In the genomic region with DNA sequence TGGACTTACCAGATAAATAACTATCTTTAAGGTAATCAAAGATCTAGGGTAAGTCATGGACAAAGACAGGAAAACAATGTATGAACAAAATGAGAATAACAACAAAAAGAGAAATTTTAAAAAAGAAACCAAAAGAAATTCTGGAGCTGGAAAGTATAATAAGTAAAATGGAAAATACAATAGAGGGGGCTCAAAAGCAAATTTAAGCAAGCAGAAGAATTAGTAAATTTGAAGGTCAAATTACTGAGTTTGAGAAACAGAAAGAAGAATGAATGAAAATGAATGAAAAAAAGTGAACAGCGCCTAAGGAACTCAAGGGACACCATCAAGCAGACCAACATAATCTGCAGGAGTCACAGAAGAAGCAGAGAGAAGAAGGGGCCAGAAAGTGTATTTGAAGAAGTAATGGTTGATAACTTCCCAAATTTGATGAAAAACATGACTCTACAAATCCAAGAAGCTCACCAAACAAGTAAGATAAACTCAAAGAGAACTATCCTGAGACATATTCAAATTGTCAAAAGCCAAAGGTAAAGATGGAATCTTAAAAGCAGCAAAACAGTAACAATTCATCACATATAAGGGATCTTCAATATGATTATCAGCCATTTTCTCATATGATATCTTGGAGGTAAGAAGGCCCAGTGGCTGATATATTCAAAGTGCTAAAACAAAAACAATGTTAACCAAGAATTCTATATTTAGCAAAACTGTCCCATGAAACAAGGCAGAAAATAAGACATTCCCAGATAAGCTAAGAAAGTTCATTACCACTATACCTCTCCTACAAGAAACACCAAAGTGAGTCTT, we compare ENCODE assay signal across 9 cellular contexts.
"Had no signal": no experiment of that assay in that cellular context is flagged by ENCODE, and none has a peak within 500 bp of the region (broad histone marks: within the 10 kb centered on the region; RNA-seq: fewer than 3 reads in every experiment).

No MANE protein-coding gene starts in this region.

- DNase-seq: H9, HCEC 1CT, HFFc6, IMR-90, KBM-7 had no signal

- H3K4me3 ChIP-seq: GM23338 had no signal

- H2AFZ ChIP-seq: GM23338 had no signal

- H3K27ac ChIP-seq: HL-60 had no signal

- FAIRE-seq: H1, H54 had no signal

- H3K4me2 ChIP-seq: GM23338 had no signal

- H3K4me3 Mint-ChIP-seq: GM23338, H9, HFFc6 had no signal

- ATAC-seq: GM23338 had no signal

- H3K27ac Mint-ChIP-seq: GM23338, H9, HFFc6 had no signal
